In the genomic region with DNA sequence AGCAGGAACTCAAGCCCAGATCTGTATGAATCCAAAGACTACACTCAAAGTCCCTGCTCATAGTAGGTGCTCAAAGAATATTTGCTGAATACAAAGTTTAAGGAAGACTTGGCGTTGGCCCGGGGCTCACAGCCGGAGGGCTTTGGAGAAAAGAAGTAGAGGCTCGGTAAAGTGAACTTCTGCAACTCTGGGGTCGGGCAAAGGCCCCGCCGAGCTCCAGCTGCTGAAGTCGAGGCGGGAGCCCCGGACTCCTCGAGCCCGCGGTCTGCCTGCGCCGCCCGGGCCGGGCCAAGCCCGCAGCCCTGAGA, we compare ENCODE assay signal across 8 cellular contexts. TPM values are rescaled to one million over a fixed set of nuclear protein-coding genes. Genes with fewer than 3 reads are reported as not detected.
DNase-seq lines count a peak whose midpoint lies in the region; ATAC-seq, FAIRE-seq and TF ChIP-seq lines count a peak whose summit lies in the region.

No MANE protein-coding gene starts in this region.

- no peak for FAIRE-seq in bronchial epithelial cell (lab: Jason Lieb, UNC)

- H3K9ac ChIP-seq in mucosa of rectum (ENCODE audit: low read depth in 1 of 2, low read length in 2 of 2): peak overlapping the region; percentile 81 to 88

- peaks cover 14 to 17% of the 10 kb centered on the region in 2 donors for H3K4me1 ChIP-seq in mucosa of rectum (ENCODE audit: control insufficient read depth in 2 of 2, insufficient read depth in 2 of 2, low read length in 2 of 2)

- H3K4me3 ChIP-seq in bronchial epithelial cell (ENCODE audit: low read depth, low read length) (peak overlapping the region; percentile 80), mucosa of rectum (ENCODE audit: low read length in 2 of 2) (peak overlapping the region; percentile 85 to 98)

- peak overlapping the region; percentile 86 to 90 for H3K27ac ChIP-seq in mucosa of rectum (ENCODE audit: low read depth in 2 of 2, low read length in 2 of 2)

- H3K36me3 ChIP-seq in bronchial epithelial cell (ENCODE audit: control insufficient read depth, insufficient read depth, low read length): peaks cover 19% of the 10 kb centered on the region
- H3K36me3 ChIP-seq in mucosa of rectum (ENCODE audit: control insufficient read depth in 2 of 2, insufficient read depth in 2 of 2, low read length in 2 of 2): peaks cover 31 to 45% of the 10 kb centered on the region in 2 donors

- no peaks in the 10 kb centered on the region for H3K9me3 ChIP-seq in mucosa of rectum (ENCODE audit: control insufficient read depth in 2 of 2, low read length in 2 of 2)

- H3K27me3 ChIP-seq in bronchial epithelial cell (ENCODE audit: control insufficient read depth, insufficient read depth, low read length) (no peaks in the 10 kb centered on the region), mucosa of rectum (ENCODE audit: control insufficient read depth in 2 of 2, insufficient read depth in 2 of 2, low read length in 2 of 2) (no peaks in the 10 kb centered on the region)

- ATAC-seq in GM18502 (IDR thresholded peaks at IDR 0.05; ENCODE audit: poor library complexity, unreplicated experiment) (peak; percentile 35), HG03439 (IDR thresholded peaks at IDR 0.05; ENCODE audit: unreplicated experiment) (peak; percentile 14)

- DNase-seq in bronchial epithelial cell (ENCODE audit: low read depth) (no peak), NCI-H510A (lab: John Stamatoyannopoulos, UW) (no peak), GM19240 (ENCODE audit: insufficient read length, low spot score) (no peak), T1000 (lab: John Stamatoyannopoulos, UW) (no peak), DMS79 treated with DMSO at 0.1 percent for 48 hours (lab: John Stamatoyannopoulos, UW) (no peak)

- no peak for TF ChIP-seq CTCF in bronchial epithelial cell (IDR thresholded peaks at IDR 0.05; ENCODE audit: insufficient read depth, low read length, severe bottlenecking)

RNA-seq across cellular contexts. Expression of gene GCN1, which starts 0.3 kb away (rescaled TPM):
- 52.4 and 75.8 TPM in 2 replicates for total RNA-seq in bronchial epithelial cell

RNA-seq across cellular contexts. Expression of gene RPLP0, which starts 6.7 kb away (rescaled TPM):
- 5,132 and 7,160 TPM in 2 replicates for total RNA-seq in bronchial epithelial cell
